8 cellular contexts compared by ENCODE assay signal in genomic region chr17:5526821-5527598, GRCh38. TPM values are rescaled to one million over a fixed set of nuclear protein-coding genes. Genes with fewer than 3 reads are reported as not detected.
DNase-seq lines count a peak whose midpoint lies in the region; ATAC-seq, FAIRE-seq and TF ChIP-seq lines count a peak whose summit lies in the region.

No MANE protein-coding gene starts in this region.

- no peak for FAIRE-seq in GM12892 (lab: Jason Lieb, UNC)

- no peak for TF ChIP-seq POLR2A in GM12892 (IDR thresholded peaks at IDR 0.05; ENCODE audit: low read depth, low read length)

- H3K27ac ChIP-seq in colonic mucosa = no peak overlapping the region

- no peaks in the 10 kb centered on the region for H3K36me3 ChIP-seq in colonic mucosa

- intact Hi-C loops in colonic mucosa (cut with DNase I) = no loop called here

- H3K9ac ChIP-seq in colonic mucosa (ENCODE audit: low read depth in 2 of 2, low read length in 2 of 2) = no peak overlapping the region

- H3K27me3 ChIP-seq in colonic mucosa = no peaks in the 10 kb centered on the region

- H3K9me3 ChIP-seq in colonic mucosa = no peaks in the 10 kb centered on the region

- no peaks in the 10 kb centered on the region for H3K4me1 ChIP-seq in colonic mucosa

- DNase-seq in AG08395 (ENCODE audit: low spot score) (peak; percentile 97), HPDE6-E6E7 (ENCODE audit: extremely low spot score) (peak; percentile 83), UCSD-AML1 (lab: John Stamatoyannopoulos, UW; ENCODE audit: unreplicated experiment) (peak; percentile 58), colonic mucosa (peak; percentile 32), lung microvascular endothelial cell (ENCODE audit: low read depth in 2 of 2) (peak; percentile 97 to 98), GM12892 (ENCODE audit: insufficient read length) (no peak)
- peak; percentile 35 for DNase-seq in stimulated activated CD8-positive, alpha-beta memory T cell treated with anti-CD3 and anti-CD28 coated beads, Interleukin-12 subunit alpha, Interleukin-12 subunit beta, amount 100 ng/mL, for 24 hours (ENCODE audit: extremely low read depth)

- H3K4me3 ChIP-seq in colonic mucosa = no peak overlapping the region

- no peak for TF ChIP-seq CTCF in colonic mucosa (IDR thresholded peaks at IDR 0.05)

- ATAC-seq in GM21528 (IDR thresholded peaks at IDR 0.05; ENCODE audit: low FRiP score, unreplicated experiment) = no peak

RNA-seq across cellular contexts. Expression of gene MIS12, which starts 40.6 kb away (rescaled TPM):
- 10 to 100 TPM; 13.6 to 16.7 TPM for total RNA-seq in colonic mucosa
- total RNA-seq in lung microvascular endothelial cell = 9.6 and 14.3 TPM in 2 replicates
- 19.8 TPM for polyA plus RNA-seq in GM12892 (2012; ENCODE audit: missing spikeins)

RNA-seq across cellular contexts. Expression of gene DERL2, which starts 41.0 kb away (rescaled TPM):
- total RNA-seq in colonic mucosa (10 to 100 TPM; 63.1 to 63.7 TPM), lung microvascular endothelial cell (13.1 and 20.2 TPM in 2 replicates)
- 42.1 TPM for polyA plus RNA-seq in GM12892 (2012; ENCODE audit: missing spikeins)

RNA-seq across cellular contexts. Expression of gene NLRP1, which starts 57.3 kb away (rescaled TPM):
- total RNA-seq in colonic mucosa (1 to 10 TPM; 5.1 to 7.2 TPM), lung microvascular endothelial cell (2.2 and 9.6 TPM in 2 replicates)
- 20.1 TPM for polyA plus RNA-seq in GM12892 (2012; ENCODE audit: missing spikeins)

RNA-seq across cellular contexts. Expression of gene DHX33, which starts 58.2 kb away (rescaled TPM):
- total RNA-seq in colonic mucosa (10 to 100 TPM in 1 of 2 donors, 1 to 10 TPM in 1; 8.3 to 14.3 TPM), lung microvascular endothelial cell (7.4 and 9.7 TPM in 2 replicates)
- 13.2 TPM for polyA plus RNA-seq in GM12892 (2012; ENCODE audit: missing spikeins)
